Comparison of ENCODE assay signal across 1 cellular context in the genomic region with DNA sequence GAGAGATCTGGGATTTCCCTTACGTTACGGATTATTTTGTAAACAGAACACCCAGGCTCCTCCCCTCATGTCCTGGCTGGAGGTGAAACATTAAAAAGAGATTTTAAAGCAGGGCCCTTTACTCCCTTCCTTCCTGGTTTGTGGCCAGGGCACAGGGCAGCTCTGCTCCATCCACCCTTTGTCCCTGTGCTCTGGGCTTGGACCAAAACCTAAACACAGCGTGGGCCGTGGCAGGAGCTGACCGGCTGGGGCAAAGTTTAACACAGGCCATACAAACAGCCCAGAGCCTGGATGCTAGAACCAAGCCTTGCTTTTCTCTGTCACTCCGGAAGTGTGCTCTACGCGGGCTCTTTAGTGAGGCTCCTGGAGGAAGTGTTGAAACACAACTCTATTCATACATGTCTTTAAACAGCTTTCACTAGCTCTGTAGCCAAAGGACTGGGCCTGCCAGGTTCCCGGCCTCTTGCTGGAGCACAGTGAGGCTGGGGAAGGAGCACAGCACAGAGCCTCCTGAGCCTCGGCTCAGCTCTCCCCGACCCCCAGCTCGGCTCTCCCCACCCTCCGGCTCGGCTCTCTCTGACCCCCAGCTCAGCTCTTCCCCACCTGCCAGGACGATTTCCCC.
TF ChIP-seq lines count a peak whose summit lies in the region.

No MANE protein-coding gene starts in this region.

TF ChIP-seq in IMR-90, 13 proteins besides CTCF, POLR2A, EP300 and RAD21 (continued from another document):
- no peak for TF ChIP-seq ELK1 (IDR thresholded peaks at IDR 0.05; ENCODE audit: borderline replicate concordance, low read depth, low read length)
- TF ChIP-seq FOS (IDR thresholded peaks at IDR 0.05; ENCODE audit: low read depth, low read length) = no peak
- TF ChIP-seq RCOR1 (IDR thresholded peaks at IDR 0.05; ENCODE audit: insufficient replicate concordance, low read length) = no peak
- no peak for TF ChIP-seq BHLHE40 (IDR thresholded peaks at IDR 0.05; ENCODE audit: low read depth, low read length)
